In the genomic region with DNA sequence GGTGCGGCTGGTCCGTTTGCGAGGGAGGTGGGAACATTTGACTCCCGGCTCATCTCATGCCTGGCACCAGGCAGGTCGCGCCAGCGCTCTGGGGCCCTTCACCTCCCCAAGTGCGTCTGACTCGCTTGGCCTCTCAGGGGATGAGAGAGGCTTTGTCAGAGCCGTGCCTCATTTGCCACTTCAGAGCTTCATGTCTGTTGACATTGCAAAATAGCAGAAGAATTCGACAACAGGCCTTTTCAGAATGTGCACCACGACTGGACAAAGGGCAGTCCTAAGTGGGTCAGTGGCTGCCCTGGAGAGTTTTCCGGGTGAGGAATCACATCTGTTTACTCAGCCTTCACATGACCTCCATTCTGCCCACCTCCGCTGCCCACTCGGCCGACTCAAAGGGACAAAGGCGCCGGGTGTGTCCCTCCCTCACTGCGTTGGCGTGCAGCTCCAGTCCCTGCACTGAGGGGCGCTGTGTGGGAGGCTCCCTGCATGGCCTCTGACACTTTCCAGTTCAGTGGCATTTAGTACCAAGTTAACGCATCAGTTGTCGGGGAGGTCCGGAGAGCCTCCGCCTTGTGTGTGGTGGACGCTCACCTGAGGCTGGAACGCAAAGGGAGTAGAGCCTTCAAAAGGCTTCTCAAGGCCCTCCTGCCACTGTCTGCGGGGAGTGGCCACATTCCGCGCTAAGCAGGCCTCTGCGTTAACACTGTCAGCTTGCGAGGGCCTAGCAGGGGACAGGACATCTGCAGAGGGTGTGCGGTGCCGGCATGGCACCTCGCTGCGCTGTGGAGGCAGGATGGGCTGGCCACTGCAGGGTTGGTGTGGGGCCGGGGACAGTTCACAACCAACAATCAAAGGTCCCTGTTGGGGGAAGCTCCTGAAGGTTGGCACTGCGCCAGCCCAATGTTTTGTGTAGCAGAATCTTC, we compare ENCODE assay signal across 1 cellular context.
TF ChIP-seq lines count a peak whose summit lies in the region.

No MANE protein-coding gene starts in this region.

TF ChIP-seq in HepG2, 621 proteins besides CTCF, POLR2A, EP300 and RAD21 (continued from another document and continues in another):
- TF ChIP-seq, protein P1, sequence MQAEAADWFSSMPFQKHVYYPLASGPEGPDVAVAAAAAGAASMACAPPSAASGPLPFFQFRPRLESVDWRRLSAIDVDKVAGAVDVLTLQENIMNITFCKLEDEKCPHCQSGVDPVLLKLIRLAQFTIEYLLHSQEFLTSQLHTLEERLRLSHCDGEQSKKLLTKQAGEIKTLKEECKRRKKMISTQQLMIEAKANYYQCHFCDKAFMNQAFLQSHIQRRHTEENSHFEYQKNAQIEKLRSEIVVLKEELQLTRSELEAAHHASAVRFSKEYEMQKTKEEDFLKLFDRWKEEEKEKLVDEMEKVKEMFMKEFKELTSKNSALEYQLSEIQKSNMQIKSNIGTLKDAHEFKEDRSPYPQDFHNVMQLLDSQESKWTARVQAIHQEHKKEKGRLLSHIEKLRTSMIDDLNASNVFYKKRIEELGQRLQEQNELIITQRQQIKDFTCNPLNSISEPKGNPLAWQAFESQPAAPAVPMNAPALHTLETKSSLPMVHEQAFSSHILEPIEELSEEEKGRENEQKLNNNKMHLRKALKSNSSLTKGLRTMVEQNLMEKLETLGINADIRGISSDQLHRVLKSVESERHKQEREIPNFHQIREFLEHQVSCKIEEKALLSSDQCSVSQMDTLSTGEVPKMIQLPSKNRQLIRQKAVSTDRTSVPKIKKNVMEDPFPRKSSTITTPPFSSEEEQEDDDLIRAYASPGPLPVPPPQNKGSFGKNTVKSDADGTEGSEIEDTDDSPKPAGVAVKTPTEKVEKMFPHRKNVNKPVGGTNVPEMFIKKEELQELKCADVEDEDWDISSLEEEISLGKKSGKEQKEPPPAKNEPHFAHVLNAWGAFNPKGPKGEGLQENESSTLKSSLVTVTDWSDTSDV (CRISPR knock-in tag; IDR thresholded peaks at IDR 0.05) = no peak
- TF ChIP-seq ZFP36L2 (CRISPR knock-in tag; IDR thresholded peaks at IDR 0.05) (no peak), ZFY (CRISPR knock-in tag; IDR thresholded peaks at IDR 0.05) (peak; percentile 85), ZFP90 (CRISPR knock-in tag; IDR thresholded peaks at IDR 0.05; ENCODE audit: borderline replicate concordance) (peak; percentile 94), ZNF891 (CRISPR knock-in tag; IDR thresholded peaks at IDR 0.05) (no peak; the same call in 1 of the 2 replicates), MTA1 (CRISPR knock-in tag; IDR thresholded peaks at IDR 0.05; ENCODE audit: borderline replicate concordance) (peak; percentile 69; the same call in 1 of the 2 replicates), NFYB (CRISPR knock-in tag; IDR thresholded peaks at IDR 0.05) (no peak), ZNF577 (CRISPR knock-in tag; IDR thresholded peaks at IDR 0.05; ENCODE audit: borderline replicate concordance, low read depth) (no peak), KAT8 (CRISPR knock-in tag; IDR thresholded peaks at IDR 0.05) (peak; percentile 88), RXRA (CRISPR knock-in tag; IDR thresholded peaks at IDR 0.05) (peak; percentile 97), ZNF234 (CRISPR knock-in tag; conservative IDR thresholded peaks at IDR 0.05) (no peak), ESRRA (CRISPR knock-in tag; IDR thresholded peaks at IDR 0.05; ENCODE audit: low read depth) (peak; percentile 59; the same call in 1 of the 2 replicates), TSC22D2 (CRISPR knock-in tag; IDR thresholded peaks at IDR 0.05; ENCODE audit: borderline replicate concordance) (no peak), SMC3 (IDR thresholded peaks at IDR 0.05; ENCODE audit: low read length) (no peak), AGO2 (optimal IDR thresholded peaks at IDR 0.05; ENCODE audit: low read depth, low read length) (peak; percentile 19), SALL2 (CRISPR knock-in tag; IDR thresholded peaks at IDR 0.05) (peak; percentile 80), TCF12 (IDR thresholded peaks at IDR 0.05) (no peak), TCF12 (CRISPR knock-in tag; IDR thresholded peaks at IDR 0.05) (no peak), ZNF746 (CRISPR knock-in tag; IDR thresholded peaks at IDR 0.05) (peak; percentile 97), PAX8 (CRISPR knock-in tag; IDR thresholded peaks at IDR 0.05; ENCODE audit: borderline replicate concordance) (no peak), PHF21A (CRISPR knock-in tag; IDR thresholded peaks at IDR 0.05) (peak; percentile 98), PHB2 (IDR thresholded peaks at IDR 0.05; ENCODE audit: partially characterized antibody) (no peak), ATF7-NPFF (CRISPR knock-in tag; IDR thresholded peaks at IDR 0.05; ENCODE audit: low read depth) (peak; percentile 64; the same call in 1 of the 2 replicates), ZNF615 (CRISPR knock-in tag; IDR thresholded peaks at IDR 0.05; ENCODE audit: borderline replicate concordance) (no peak), BRCA1 (CRISPR knock-in tag; IDR thresholded peaks at IDR 0.05) (no peak), EZH2 (conservative IDR thresholded peaks at IDR 0.05; ENCODE audit: low read depth, low read length) (no peak), NFE2L2 (IDR thresholded peaks at IDR 0.05; ENCODE audit: low read length) (no peak), ZIK1 (CRISPR knock-in tag; IDR thresholded peaks at IDR 0.05; ENCODE audit: borderline replicate concordance, low read depth) (0 out of 2 replicates have a peak, but pooled peaks have one; percentile 59), FOSL2 (CRISPR knock-in tag; IDR thresholded peaks at IDR 0.05) (peak; percentile 79), HDAC6 (IDR thresholded peaks at IDR 0.05; ENCODE audit: low read depth, low read length) (no peak), TBL1XR1 (IDR thresholded peaks at IDR 0.05; ENCODE audit: borderline replicate concordance, low read length, partially characterized antibody) (peak; percentile 50), SALL1 (CRISPR knock-in tag; IDR thresholded peaks at IDR 0.05) (peak; percentile 92), TAF1 (CRISPR knock-in tag; IDR thresholded peaks at IDR 0.05) (peak; percentile 56; the same call in 1 of the 2 replicates), SRY (CRISPR knock-in tag; IDR thresholded peaks at IDR 0.05) (0 out of 2 replicates have a peak, but pooled peaks have one; percentile 62), JARID2 (CRISPR knock-in tag; IDR thresholded peaks at IDR 0.05; ENCODE audit: insufficient replicate concordance) (peak; percentile 13), SMARCC2 (IDR thresholded peaks at IDR 0.05) (no peak), SPEN (CRISPR knock-in tag; IDR thresholded peaks at IDR 0.05; ENCODE audit: low read depth) (no peak; the same call in none of the 2 replicates), ZNF883 (CRISPR knock-in tag; IDR thresholded peaks at IDR 0.05; ENCODE audit: not compliant biosample characterization) (no peak), ZNF124 (CRISPR knock-in tag; IDR thresholded peaks at IDR 0.05) (no peak), ZMAT3 (CRISPR knock-in tag; conservative IDR thresholded peaks at IDR 0.05) (peak; percentile 53; the same call in 1 of the 2 replicates), NFKBIZ (CRISPR knock-in tag; IDR thresholded peaks at IDR 0.05) (peak; percentile 69), ZNF790 (CRISPR knock-in tag; IDR thresholded peaks at IDR 0.05; ENCODE audit: borderline replicate concordance) (no peak)
- TF ChIP-seq, protein P2, sequence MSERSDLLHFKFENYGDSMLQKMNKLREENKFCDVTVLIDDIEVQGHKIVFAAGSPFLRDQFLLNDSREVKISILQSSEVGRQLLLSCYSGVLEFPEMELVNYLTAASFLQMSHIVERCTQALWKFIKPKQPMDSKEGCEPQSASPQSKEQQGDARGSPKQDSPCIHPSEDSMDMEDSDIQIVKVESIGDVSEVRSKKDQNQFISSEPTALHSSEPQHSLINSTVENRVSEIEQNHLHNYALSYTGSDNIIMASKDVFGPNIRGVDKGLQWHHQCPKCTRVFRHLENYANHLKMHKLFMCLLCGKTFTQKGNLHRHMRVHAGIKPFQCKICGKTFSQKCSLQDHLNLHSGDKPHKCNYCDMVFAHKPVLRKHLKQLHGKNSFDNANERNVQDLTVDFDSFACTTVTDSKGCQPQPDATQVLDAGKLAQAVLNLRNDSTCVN (CRISPR knock-in tag; IDR thresholded peaks at IDR 0.05; ENCODE audit: borderline replicate concordance) = no peak
- TF ChIP-seq, protein P3, sequence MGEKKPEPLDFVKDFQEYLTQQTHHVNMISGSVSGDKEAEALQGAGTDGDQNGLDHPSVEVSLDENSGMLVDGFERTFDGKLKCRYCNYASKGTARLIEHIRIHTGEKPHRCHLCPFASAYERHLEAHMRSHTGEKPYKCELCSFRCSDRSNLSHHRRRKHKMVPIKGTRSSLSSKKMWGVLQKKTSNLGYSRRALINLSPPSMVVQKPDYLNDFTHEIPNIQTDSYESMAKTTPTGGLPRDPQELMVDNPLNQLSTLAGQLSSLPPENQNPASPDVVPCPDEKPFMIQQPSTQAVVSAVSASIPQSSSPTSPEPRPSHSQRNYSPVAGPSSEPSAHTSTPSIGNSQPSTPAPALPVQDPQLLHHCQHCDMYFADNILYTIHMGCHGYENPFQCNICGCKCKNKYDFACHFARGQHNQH (CRISPR knock-in tag; IDR thresholded peaks at IDR 0.05) = peak; percentile 78
- TF ChIP-seq, protein P4, sequence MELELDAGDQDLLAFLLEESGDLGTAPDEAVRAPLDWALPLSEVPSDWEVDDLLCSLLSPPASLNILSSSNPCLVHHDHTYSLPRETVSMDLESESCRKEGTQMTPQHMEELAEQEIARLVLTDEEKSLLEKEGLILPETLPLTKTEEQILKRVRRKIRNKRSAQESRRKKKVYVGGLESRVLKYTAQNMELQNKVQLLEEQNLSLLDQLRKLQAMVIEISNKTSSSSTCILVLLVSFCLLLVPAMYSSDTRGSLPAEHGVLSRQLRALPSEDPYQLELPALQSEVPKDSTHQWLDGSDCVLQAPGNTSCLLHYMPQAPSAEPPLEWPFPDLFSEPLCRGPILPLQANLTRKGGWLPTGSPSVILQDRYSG (CRISPR knock-in tag; IDR thresholded peaks at IDR 0.05) = no peak
- TF ChIP-seq, protein P5, sequence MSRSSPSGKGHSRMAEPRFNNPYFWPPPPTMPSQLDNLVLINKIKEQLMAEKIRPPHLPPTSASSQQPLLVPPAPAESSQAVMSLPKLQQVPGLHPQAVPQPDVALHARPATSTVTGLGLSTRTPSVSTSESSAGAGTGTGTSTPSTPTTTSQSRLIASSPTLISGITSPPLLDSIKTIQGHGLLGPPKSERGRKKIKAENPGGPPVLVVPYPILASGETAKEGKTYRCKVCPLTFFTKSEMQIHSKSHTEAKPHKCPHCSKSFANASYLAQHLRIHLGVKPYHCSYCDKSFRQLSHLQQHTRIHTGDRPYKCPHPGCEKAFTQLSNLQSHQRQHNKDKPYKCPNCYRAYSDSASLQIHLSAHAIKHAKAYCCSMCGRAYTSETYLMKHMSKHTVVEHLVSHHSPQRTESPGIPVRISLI (CRISPR knock-in tag; IDR thresholded peaks at IDR 0.05; ENCODE audit: borderline replicate concordance) = no peak; the same call in 1 of the 2 replicates
- TF ChIP-seq, protein P6, sequence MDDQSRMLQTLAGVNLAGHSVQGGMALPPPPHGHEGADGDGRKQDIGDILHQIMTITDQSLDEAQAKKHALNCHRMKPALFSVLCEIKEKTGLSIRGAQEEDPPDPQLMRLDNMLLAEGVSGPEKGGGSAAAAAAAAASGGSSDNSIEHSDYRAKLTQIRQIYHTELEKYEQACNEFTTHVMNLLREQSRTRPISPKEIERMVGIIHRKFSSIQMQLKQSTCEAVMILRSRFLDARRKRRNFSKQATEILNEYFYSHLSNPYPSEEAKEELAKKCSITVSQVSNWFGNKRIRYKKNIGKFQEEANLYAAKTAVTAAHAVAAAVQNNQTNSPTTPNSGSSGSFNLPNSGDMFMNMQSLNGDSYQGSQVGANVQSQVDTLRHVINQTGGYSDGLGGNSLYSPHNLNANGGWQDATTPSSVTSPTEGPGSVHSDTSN (CRISPR knock-in tag; IDR thresholded peaks at IDR 0.05; ENCODE audit: borderline replicate concordance) = no peak
- TF ChIP-seq, protein P7, sequence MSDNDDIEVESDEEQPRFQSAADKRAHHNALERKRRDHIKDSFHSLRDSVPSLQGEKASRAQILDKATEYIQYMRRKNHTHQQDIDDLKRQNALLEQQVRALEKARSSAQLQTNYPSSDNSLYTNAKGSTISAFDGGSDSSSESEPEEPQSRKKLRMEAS (IDR thresholded peaks at IDR 0.05) = peak; percentile 65
- TF ChIP-seq, protein P8, sequence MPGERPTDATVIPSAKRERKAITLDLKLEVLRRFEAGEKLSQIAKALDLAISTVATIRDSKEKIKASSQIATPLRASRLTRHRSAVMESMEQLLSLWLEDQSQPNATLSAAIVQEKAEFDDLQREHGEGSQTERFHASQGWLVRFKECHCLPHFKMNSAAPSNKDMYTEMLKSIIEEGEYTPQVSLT (CRISPR knock-in tag; IDR thresholded peaks at IDR 0.05; ENCODE audit: borderline replicate concordance, low read depth) = no peak
- TF ChIP-seq, protein P9, sequence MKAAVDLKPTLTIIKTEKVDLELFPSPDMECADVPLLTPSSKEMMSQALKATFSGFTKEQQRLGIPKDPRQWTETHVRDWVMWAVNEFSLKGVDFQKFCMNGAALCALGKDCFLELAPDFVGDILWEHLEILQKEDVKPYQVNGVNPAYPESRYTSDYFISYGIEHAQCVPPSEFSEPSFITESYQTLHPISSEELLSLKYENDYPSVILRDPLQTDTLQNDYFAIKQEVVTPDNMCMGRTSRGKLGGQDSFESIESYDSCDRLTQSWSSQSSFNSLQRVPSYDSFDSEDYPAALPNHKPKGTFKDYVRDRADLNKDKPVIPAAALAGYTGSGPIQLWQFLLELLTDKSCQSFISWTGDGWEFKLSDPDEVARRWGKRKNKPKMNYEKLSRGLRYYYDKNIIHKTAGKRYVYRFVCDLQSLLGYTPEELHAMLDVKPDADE (CRISPR knock-in tag; IDR thresholded peaks at IDR 0.05) = no peak
- TF ChIP-seq, protein P10, sequence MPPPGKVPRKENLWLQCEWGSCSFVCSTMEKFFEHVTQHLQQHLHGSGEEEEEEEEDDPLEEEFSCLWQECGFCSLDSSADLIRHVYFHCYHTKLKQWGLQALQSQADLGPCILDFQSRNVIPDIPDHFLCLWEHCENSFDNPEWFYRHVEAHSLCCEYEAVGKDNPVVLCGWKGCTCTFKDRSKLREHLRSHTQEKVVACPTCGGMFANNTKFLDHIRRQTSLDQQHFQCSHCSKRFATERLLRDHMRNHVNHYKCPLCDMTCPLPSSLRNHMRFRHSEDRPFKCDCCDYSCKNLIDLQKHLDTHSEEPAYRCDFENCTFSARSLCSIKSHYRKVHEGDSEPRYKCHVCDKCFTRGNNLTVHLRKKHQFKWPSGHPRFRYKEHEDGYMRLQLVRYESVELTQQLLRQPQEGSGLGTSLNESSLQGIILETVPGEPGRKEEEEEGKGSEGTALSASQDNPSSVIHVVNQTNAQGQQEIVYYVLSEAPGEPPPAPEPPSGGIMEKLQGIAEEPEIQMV (CRISPR knock-in tag; IDR thresholded peaks at IDR 0.05; ENCODE audit: low read depth) = peak; percentile 80; the same call in 1 of the 2 replicates
- TF ChIP-seq, protein P11, sequence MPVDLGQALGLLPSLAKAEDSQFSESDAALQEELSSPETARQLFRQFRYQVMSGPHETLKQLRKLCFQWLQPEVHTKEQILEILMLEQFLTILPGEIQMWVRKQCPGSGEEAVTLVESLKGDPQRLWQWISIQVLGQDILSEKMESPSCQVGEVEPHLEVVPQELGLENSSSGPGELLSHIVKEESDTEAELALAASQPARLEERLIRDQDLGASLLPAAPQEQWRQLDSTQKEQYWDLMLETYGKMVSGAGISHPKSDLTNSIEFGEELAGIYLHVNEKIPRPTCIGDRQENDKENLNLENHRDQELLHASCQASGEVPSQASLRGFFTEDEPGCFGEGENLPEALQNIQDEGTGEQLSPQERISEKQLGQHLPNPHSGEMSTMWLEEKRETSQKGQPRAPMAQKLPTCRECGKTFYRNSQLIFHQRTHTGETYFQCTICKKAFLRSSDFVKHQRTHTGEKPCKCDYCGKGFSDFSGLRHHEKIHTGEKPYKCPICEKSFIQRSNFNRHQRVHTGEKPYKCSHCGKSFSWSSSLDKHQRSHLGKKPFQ (CRISPR knock-in tag; IDR thresholded peaks at IDR 0.05; ENCODE audit: insufficient replicate concordance) = no peak
